ENCODE assay signal across 8 cellular contexts in the genomic region with DNA sequence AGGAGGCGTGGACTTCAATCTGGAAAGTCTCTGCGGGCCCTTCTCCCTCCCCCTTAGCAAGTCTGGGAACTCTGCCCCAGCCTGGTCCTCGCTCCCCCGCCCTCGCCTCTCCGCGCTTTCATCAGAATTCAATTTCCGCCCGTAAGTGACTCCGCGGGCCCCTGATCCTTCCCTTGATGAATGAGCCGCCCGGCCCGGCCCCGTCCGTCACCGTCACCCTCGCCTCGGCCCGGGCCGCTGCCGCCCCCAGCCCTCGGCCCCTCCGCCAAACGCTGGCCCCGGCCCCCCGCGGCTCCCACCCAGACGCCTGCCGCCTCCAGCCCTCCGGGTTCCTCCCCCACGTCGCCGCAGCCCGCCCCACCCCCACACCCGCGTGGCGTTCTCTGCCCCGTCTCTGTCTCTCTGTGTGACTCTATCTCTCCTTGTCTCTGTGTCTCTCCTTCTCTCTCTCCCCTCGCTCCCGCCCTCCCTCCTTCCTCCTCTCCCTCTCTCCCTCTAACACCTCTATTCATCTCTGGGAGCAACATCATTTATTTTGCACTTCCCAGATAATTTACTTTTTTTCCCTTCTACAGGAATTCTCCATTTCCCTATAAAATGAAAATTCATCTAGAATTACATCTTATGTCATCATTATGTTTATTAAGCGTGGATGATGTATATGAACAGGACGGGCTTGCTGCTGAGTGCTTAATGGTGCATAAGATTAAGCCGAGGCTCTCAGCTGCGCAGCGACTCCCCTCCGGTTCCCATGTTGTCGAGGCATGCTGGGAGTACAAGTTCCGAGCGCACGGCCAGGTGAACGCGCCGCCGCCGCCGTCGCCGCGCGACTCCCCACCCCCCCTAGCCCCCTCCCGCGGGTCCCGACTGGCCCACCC.
DNase-seq lines count a peak whose midpoint lies in the region; TF ChIP-seq lines count a peak whose summit lies in the region.

No MANE protein-coding gene starts in this region.

- no peak overlapping the region for H3K27ac ChIP-seq in SJCRH30

- H3K9me3 ChIP-seq in SJCRH30 (replicated peaks): no peaks in the 10 kb centered on the region

- H3K4me3 ChIP-seq in SJCRH30 (peak overlapping the region; percentile 43), choroid plexus epithelial cell (ENCODE audit: low read depth, low read length) (no peak overlapping the region), skeletal muscle cell (ENCODE audit: low read depth, low read length) (peak overlapping the region; percentile 22)

- DNase-seq in GM10266 (ENCODE audit: extremely low spot score) (peak; percentile 52), SJCRH30 (peak; percentile 57 to 58), choroid plexus epithelial cell (ENCODE audit: low read depth) (peak; percentile 4), skeletal muscle cell (ENCODE audit: low read depth) (no peak), superior temporal gyrus (ENCODE audit: extremely low spot score) (no peak), HPDE6-E6E7 (ENCODE audit: extremely low spot score) (no peak), SHP77 (lab: John Stamatoyannopoulos, UW) (no peak), NAMALWA (ENCODE audit: low spot score) (no peak)

- H3K27me3 ChIP-seq in SJCRH30: peaks cover 27% of the 10 kb centered on the region

- TF ChIP-seq CTCF in GM10266 (IDR thresholded peaks at IDR 0.05; ENCODE audit: control insufficient read depth, insufficient read depth, low read depth, missing control alignments): no peak
- no peak for TF ChIP-seq CTCF in choroid plexus epithelial cell (conservative IDR thresholded peaks at IDR 0.05; ENCODE audit: low read depth, low read length)

- H3K4me1 ChIP-seq in SJCRH30: no peaks in the 10 kb centered on the region

- H3K36me3 ChIP-seq in SJCRH30: no peaks in the 10 kb centered on the region

Comparison
In these comparisons a context has a peak if more than half of its experiments do, and no peak if none do; other contexts are left out.
1. DNase-seq: peak in GM10266 (single experiment), SJCRH30 (2 of 2) and choroid plexus epithelial cell (single experiment); none in skeletal muscle cell (single experiment), superior temporal gyrus (single experiment), HPDE6-E6E7 (single experiment), SHP77 (0 of 2) and NAMALWA (single experiment).